In the genomic region with DNA sequence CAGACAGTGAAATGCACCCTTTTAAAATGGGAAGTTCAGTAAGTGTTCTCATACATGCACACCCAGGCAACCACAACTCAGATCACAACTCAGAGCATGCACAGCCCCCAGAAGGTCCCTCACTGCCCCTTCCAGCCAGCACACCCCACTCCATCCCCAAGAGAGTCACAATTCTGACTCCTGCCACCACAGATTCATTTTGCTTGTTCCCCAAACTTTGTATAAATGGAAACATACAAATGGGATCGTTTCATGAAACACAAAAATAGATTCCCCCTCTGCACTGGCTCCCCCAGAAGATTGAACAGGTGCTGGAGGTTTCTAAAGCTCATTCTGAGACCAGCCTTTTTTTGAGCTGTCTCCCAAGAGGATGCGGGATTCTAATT, we compare ENCODE assay signal across 27 cellular contexts. TPM values are rescaled to one million over a fixed set of nuclear protein-coding genes. Genes with fewer than 3 reads are reported as not detected.
DNase-seq lines count a peak whose midpoint lies in the region; ATAC-seq and TF ChIP-seq lines count a peak whose summit lies in the region.
"Had no signal": no experiment of that assay in that cellular context is flagged by ENCODE, and none has a peak within 500 bp of the region (broad histone marks: within the 10 kb centered on the region; RNA-seq: fewer than 3 reads in every experiment).

No MANE protein-coding gene starts in this region.

- H3K4me2 ChIP-seq in OCI-LY3 (ENCODE audit: low read length) (peak overlapping the region; percentile 86), osteoblast (ENCODE audit: insufficient read depth, low read length) (no peak overlapping the region)

- no peak overlapping the region for H3K27ac ChIP-seq in CD4-positive, CD25-positive, alpha-beta regulatory T cell (ENCODE audit: insufficient read depth, low read length, poor library complexity, severe bottlenecking)
- peak overlapping the region; percentile 99 for H3K27ac ChIP-seq in OCI-LY3 (ENCODE audit: low read length)
- H3K27ac ChIP-seq in osteoblast (ENCODE audit: low read depth, low read length), result no peak overlapping the region
- H3K27ac ChIP-seq: colonic mucosa, pancreas, upper lobe of left lung had no signal

- no peaks in the 10 kb centered on the region for H3K36me3 ChIP-seq in CD4-positive, CD25-positive, alpha-beta regulatory T cell (ENCODE audit: control insufficient read depth, insufficient read depth, low read length)
- peaks cover 6% of the 10 kb centered on the region for H3K36me3 ChIP-seq in OCI-LY3 (replicated peaks; ENCODE audit: low read depth, low read length)
- H3K36me3 ChIP-seq in osteoblast (ENCODE audit: insufficient read depth, low read length), result no peaks in the 10 kb centered on the region
- H3K36me3 ChIP-seq: colonic mucosa, pancreas, upper lobe of left lung had no signal

- H4K20me1 ChIP-seq in OCI-LY3 (ENCODE audit: insufficient read depth, low read length) (no peaks in the 10 kb centered on the region), osteoblast (ENCODE audit: insufficient read depth, low read length) (no peaks in the 10 kb centered on the region)

- DNase-seq in CD4-positive, CD25-positive, alpha-beta regulatory T cell, result no peak
- DNase-seq in naive B cell, result peak; percentile 33
- no peak for DNase-seq in NCI-H2029 (lab: John Stamatoyannopoulos, UW)
- no peak for DNase-seq in osteoblast (ENCODE audit: insufficient read length, low spot score, missing footprints)
- no peak for DNase-seq in HuH-7 (ENCODE audit: low spot score)
- DNase-seq in mesothelial cell of epicardium (ENCODE audit: low spot score in 2 of 2, unreplicated experiment in 2 of 2), result no peak
- DNase-seq: activated CD4-positive, alpha-beta memory T cell treated with anti-CD3 and anti-CD28 coated beads, Interleukin-2, amount 10 ng/mL, durations not matched to agents 7 days and 5 days; activated naive CD4-positive, alpha-beta T cell; colonic mucosa; glutamatergic neuron; HFFc6; mammary epithelial cell; natural killer cell; NCI-H1436 treated with DMSO at 0.1 percent for 48 hours; NCI-H524 treated with DMSO at 0.1 percent for 48 hours; OCI-M1; pancreas; right cardiac atrium; upper lobe of left lung had no signal

- H3K36me3 Mint-ChIP-seq in CD4-positive, CD25-positive, alpha-beta regulatory T cell, result no peaks in the 10 kb centered on the region
- H3K36me3 Mint-ChIP-seq in naive B cell (no peaks in the 10 kb centered on the region), mesothelial cell of epicardium (no peaks in the 10 kb centered on the region)
- H3K36me3 Mint-ChIP-seq: natural killer cell had no signal

- H3K27me3 ChIP-seq in CD4-positive, CD25-positive, alpha-beta regulatory T cell (ENCODE audit: control insufficient read depth, insufficient read depth, low read length), result no peaks in the 10 kb centered on the region
- H3K27me3 ChIP-seq in OCI-LY3 (ENCODE audit: low read depth, low read length) (no peaks in the 10 kb centered on the region), osteoblast (ENCODE audit: insufficient read depth, low read length) (peaks cover 20% of the 10 kb centered on the region)
- H3K27me3 ChIP-seq: colonic mucosa, pancreas, upper lobe of left lung had no signal

- no peak overlapping the region for H3K4me3 ChIP-seq in CD4-positive, CD25-positive, alpha-beta regulatory T cell (ENCODE audit: low read depth, low read length)
- peak overlapping the region; percentile 65; the same call in 1 of the 2 replicates for H3K4me3 ChIP-seq in OCI-LY3 (ENCODE audit: low read length)
- H3K4me3 ChIP-seq in osteoblast (ENCODE audit: insufficient read depth, low read length), result no peak overlapping the region
- H3K4me3 ChIP-seq: colonic mucosa, pancreas, upper lobe of left lung had no signal

- TF ChIP-seq CTCF in OCI-LY3 (IDR thresholded peaks at IDR 0.05; ENCODE audit: low read depth, low read length) (no peak), osteoblast (IDR thresholded peaks at IDR 0.05; ENCODE audit: extremely low read depth, low read depth, low read length) (no peak), mesothelial cell of epicardium (IDR thresholded peaks at IDR 0.05; ENCODE audit: unreplicated experiment) (no peak)

- H3K79me2 ChIP-seq in OCI-LY3 (ENCODE audit: low read length) (peaks cover 24% of the 10 kb centered on the region), osteoblast (ENCODE audit: insufficient read depth, low read length) (no peaks in the 10 kb centered on the region)

- H3K9me3 Mint-ChIP-seq in CD4-positive, CD25-positive, alpha-beta regulatory T cell, result no peaks in the 10 kb centered on the region
- H3K9me3 Mint-ChIP-seq in naive B cell (no peaks in the 10 kb centered on the region), mesothelial cell of epicardium (peaks cover 7% of the 10 kb centered on the region)
- H3K9me3 Mint-ChIP-seq: HFFc6, natural killer cell had no signal

- H3K4me1 ChIP-seq in CD4-positive, CD25-positive, alpha-beta regulatory T cell (ENCODE audit: control insufficient read depth, insufficient read depth, low read length, poor library complexity, severe bottlenecking), result peaks cover 21% of the 10 kb centered on the region
- H3K4me1 ChIP-seq in OCI-LY3 (ENCODE audit: low read length) (peaks cover 80% of the 10 kb centered on the region), osteoblast (ENCODE audit: insufficient read depth, low read length) (peaks cover 5% of the 10 kb centered on the region)
- H3K4me1 ChIP-seq: colonic mucosa, pancreas, upper lobe of left lung had no signal

- H3K27me3 Mint-ChIP-seq in CD4-positive, CD25-positive, alpha-beta regulatory T cell, result no peaks in the 10 kb centered on the region
- H3K27me3 Mint-ChIP-seq in naive B cell (no peaks in the 10 kb centered on the region), mesothelial cell of epicardium (ENCODE audit: low read depth) (no peaks in the 10 kb centered on the region)
- H3K27me3 Mint-ChIP-seq: activated CD4-positive, alpha-beta memory T cell treated with anti-CD3 and anti-CD28 coated beads, Interleukin-2, amount 10 ng/mL, durations not matched to agents 7 days and 5 days had no signal

- peaks cover 22 to 33% (median 31%) of the 10 kb centered on the region in 4 donors for H3K4me1 Mint-ChIP-seq in CD4-positive, CD25-positive, alpha-beta regulatory T cell
- H3K4me1 Mint-ChIP-seq in naive B cell, result peaks cover 71 to 91% (median 71%) of the 10 kb centered on the region in 3 donors
- peaks cover 11% of the 10 kb centered on the region for H3K4me1 Mint-ChIP-seq in mesothelial cell of epicardium

- H3K9ac ChIP-seq in OCI-LY3 (ENCODE audit: low read length), result peak overlapping the region; percentile 86; the same call in 1 of the 2 replicates

- H3K4me3 Mint-ChIP-seq in CD4-positive, CD25-positive, alpha-beta regulatory T cell, result no peak overlapping the region
- peak overlapping the region; percentile 2 to 87 (median 60) for H3K4me3 Mint-ChIP-seq in naive B cell
- no peak overlapping the region for H3K4me3 Mint-ChIP-seq in mesothelial cell of epicardium
- H3K4me3 Mint-ChIP-seq: activated CD4-positive, alpha-beta memory T cell treated with anti-CD3 and anti-CD28 coated beads, Interleukin-2, amount 10 ng/mL, durations not matched to agents 7 days and 5 days; HFFc6; natural killer cell had no signal

- H3K27ac Mint-ChIP-seq in CD4-positive, CD25-positive, alpha-beta regulatory T cell, result peak overlapping the region in 2 of 3 donors; percentile 4 to 21
- H3K27ac Mint-ChIP-seq in naive B cell, result peak overlapping the region; percentile 6 to 99 (median 72)
- no peak overlapping the region for H3K27ac Mint-ChIP-seq in mesothelial cell of epicardium
- H3K27ac Mint-ChIP-seq: activated CD4-positive, alpha-beta memory T cell treated with anti-CD3 and anti-CD28 coated beads, Interleukin-2, amount 10 ng/mL, durations not matched to agents 7 days and 5 days; HFFc6; natural killer cell had no signal

- no peak for ATAC-seq in CD4-positive, CD25-positive, alpha-beta regulatory T cell (ENCODE audit: low read depth in 2 of 2)
- ATAC-seq in HG02610 (IDR thresholded peaks at IDR 0.05; ENCODE audit: unreplicated experiment), result peak; percentile 21
- peak; percentile 25 to 26 for ATAC-seq in naive B cell (ENCODE audit: low read depth in 2 of 2)
- ATAC-seq: natural killer cell, pancreas, right cardiac atrium, Right ventricle myocardium inferior had no signal

- no peaks in the 10 kb centered on the region for H3K9me3 ChIP-seq in CD4-positive, CD25-positive, alpha-beta regulatory T cell (ENCODE audit: control insufficient read depth in 2 of 2, low read length in 2 of 2)
- H3K9me3 ChIP-seq in OCI-LY3 (ENCODE audit: insufficient read depth, low read length), result no peaks in the 10 kb centered on the region
- no peaks in the 10 kb centered on the region for H3K9me3 ChIP-seq in osteoblast (ENCODE audit: low read depth, low read length)
- H3K9me3 ChIP-seq: colonic mucosa, pancreas, upper lobe of left lung had no signal

- H2AFZ ChIP-seq in OCI-LY3 (ENCODE audit: low read depth, low read length) (no peak overlapping the region), osteoblast (ENCODE audit: low read length) (no peak overlapping the region)

RNA-seq across cellular contexts. Expression of a gene that starts 3.3 kb away (rescaled TPM):
- total RNA-seq in CD4-positive, CD25-positive, alpha-beta regulatory T cell, result 3.1 TPM
- 1 to 10 TPM in 3 of 4 donors, under 1 TPM in 1; 0.73 to 4.8 (median 3.0) TPM for polyA plus RNA-seq in CD4-positive, CD25-positive, alpha-beta regulatory T cell
- polyA plus RNA-seq in naive B cell (ENCODE audit: low read depth in 6 of 6), result 10 to 100 TPM in 5 of 6 donors, 1 to 10 TPM in 1; 4.0 to 17.5 (median 13.3) TPM
- total RNA-seq in osteoblast (not detected in 2 replicates), mesothelial cell of epicardium (not detected in 3 replicates)
- total RNA-seq: activated CD4-positive, alpha-beta memory T cell treated with anti-CD3 and anti-CD28 coated beads, Interleukin-2, amount 10 ng/mL, durations not matched to agents 7 days and 5 days; bronchial epithelial cell; fibroblast of lung; G401; HFFc6; mammary epithelial cell; MCF 10A; right cardiac atrium; Right ventricle myocardium inferior; subcutaneous adipose tissue had no signal
- polyA plus RNA-seq: fibroblast of lung, mammary epithelial cell, pancreas, right cardiac atrium had no signal

Comparison
In these comparisons a context has a peak if more than half of its experiments do, and no peak if none do; other contexts are left out.
1. ATAC-seq: peak in HG02610 (single experiment) and naive B cell (2 of 2); none in CD4-positive, CD25-positive, alpha-beta regulatory T cell (0 of 2).
2. H3K4me3 Mint-ChIP-seq: peak in naive B cell (8 of 8); none in CD4-positive, CD25-positive, alpha-beta regulatory T cell (0 of 4) and mesothelial cell of epicardium (single experiment).